In genomic region chr2:235601960-235602704, GRCh38 we compare ENCODE assay signal across 29 cellular contexts.
"Had no signal": no experiment of that assay in that cellular context is flagged by ENCODE, and none has a peak within 500 bp of the region (broad histone marks: within the 10 kb centered on the region; RNA-seq: fewer than 3 reads in every experiment).

No MANE protein-coding gene starts in this region.

- H3K27me3 Mint-ChIP-seq: activated CD8-positive, alpha-beta memory T cell treated with anti-CD3 and anti-CD28 coated beads, Interleukin-2, amount 10 ng/mL, durations not matched to agents 7 days and 5 days had no signal

- H3K4me1 ChIP-seq: colonic mucosa had no signal

- H3K27ac Mint-ChIP-seq: activated CD4-positive, alpha-beta T cell treated with anti-CD3 and anti-CD28 coated beads for 36 hours; activated CD8-positive, alpha-beta memory T cell treated with anti-CD3 and anti-CD28 coated beads, Interleukin-2, amount 10 ng/mL, durations not matched to agents 7 days and 5 days; activated CD8-positive, alpha-beta T cell treated with anti-CD3 and anti-CD28 coated beads, Interleukin-2, amount 10 ng/mL, durations not matched to agents 7 days and 5 days; activated naive CD4-positive, alpha-beta T cell treated with anti-CD3 and anti-CD28 coated beads, Interleukin-2, amount 50 U/mL, for 72 hours; activated T-cell treated with anti-CD3 and anti-CD28 coated beads, Interleukin-2, amount 50 U/mL, for 72 hours; naive B cell; nephron progenitor cell had no signal

- ATAC-seq: activated CD4-positive, alpha-beta T cell treated with anti-CD3 and anti-CD28 coated beads for 36 hours; activated CD8-positive, alpha-beta memory T cell treated with anti-CD3 and anti-CD28 coated beads, Interleukin-2, amount 10 ng/mL, durations not matched to agents 7 days and 5 days; activated CD8-positive, alpha-beta T cell treated with anti-CD3 and anti-CD28 coated beads, Interleukin-2, amount 10 ng/mL, durations not matched to agents 7 days and 5 days; activated T-cell treated with anti-CD3 and anti-CD28 coated beads, Interleukin-2, amount 50 U/mL, for 72 hours; body of pancreas; heart right ventricle; left ventricle myocardium superior; upper lobe of right lung had no signal

- H3K27ac ChIP-seq: adrenal gland, body of pancreas, cardiac muscle cell, colonic mucosa, epithelial cell of prostate, esophagus squamous epithelium, heart right ventricle, neutrophil, right atrium auricular region, spleen, suprapubic skin, tibial artery, upper lobe of right lung had no signal

- H3K4me3 Mint-ChIP-seq: activated CD4-positive, alpha-beta T cell treated with anti-CD3 and anti-CD28 coated beads for 36 hours; activated CD8-positive, alpha-beta memory T cell treated with anti-CD3 and anti-CD28 coated beads, Interleukin-2, amount 10 ng/mL, durations not matched to agents 7 days and 5 days; activated CD8-positive, alpha-beta T cell treated with anti-CD3 and anti-CD28 coated beads, Interleukin-2, amount 10 ng/mL, durations not matched to agents 7 days and 5 days; activated T-cell treated with anti-CD3 and anti-CD28 coated beads, Interleukin-2, amount 50 U/mL, for 72 hours; nephron progenitor cell had no signal

- H3K36me3 Mint-ChIP-seq: activated CD8-positive, alpha-beta memory T cell treated with anti-CD3 and anti-CD28 coated beads, Interleukin-2, amount 10 ng/mL, durations not matched to agents 7 days and 5 days had no signal

- H3K4me3 ChIP-seq: adrenal gland, body of pancreas, cardiac muscle cell, colonic mucosa, esophagus squamous epithelium, heart right ventricle, right atrium auricular region, spleen, suprapubic skin, tibial artery, upper lobe of right lung had no signal

- H3K4me1 Mint-ChIP-seq: activated CD4-positive, alpha-beta T cell treated with anti-CD3 and anti-CD28 coated beads for 36 hours; activated CD8-positive, alpha-beta memory T cell treated with anti-CD3 and anti-CD28 coated beads, Interleukin-2, amount 10 ng/mL, durations not matched to agents 7 days and 5 days; naive B cell had no signal

- H3K27me3 ChIP-seq: adrenal gland, body of pancreas, cardiac muscle cell, colonic mucosa, esophagus squamous epithelium, heart right ventricle, neutrophil, right atrium auricular region, suprapubic skin, tibial artery, upper lobe of right lung had no signal

- DNase-seq: activated CD4-positive, CD25-positive, alpha-beta regulatory T cell; activated CD8-positive, alpha-beta memory T cell treated with anti-CD3 and anti-CD28 coated beads, Interleukin-2, amount 10 ng/mL, durations not matched to agents 7 days and 5 days; activated CD8-positive, alpha-beta T cell treated with anti-CD3 and anti-CD28 coated beads, Interleukin-2, amount 10 ng/mL, durations not matched to agents 7 days and 5 days; activated naive CD4-positive, alpha-beta T cell; activated T-cell treated with anti-CD3 and anti-CD28 coated beads for 4 hours; activated T-cell treated with anti-CD3 and anti-CD28 coated beads, Interleukin-2, amount 50 U/mL, for 72 hours; adrenal gland; cerebellar nuclear complex; colonic mucosa; effector CD8-positive, alpha-beta T cell; esophagus squamous epithelium; foreskin melanocyte; heart right ventricle; left ventricle myocardium superior; naive B cell; nephron progenitor cell; spleen; stimulated activated naive CD4-positive, alpha-beta T cell; tibial artery; upper lobe of right lung had no signal

- H3K9me3 ChIP-seq: adrenal gland, body of pancreas, colonic mucosa, esophagus squamous epithelium, heart right ventricle, neutrophil, right atrium auricular region, suprapubic skin, tibial artery, upper lobe of right lung had no signal

- FAIRE-seq: endometrium had no signal

- H3K36me3 ChIP-seq: adrenal gland, cardiac muscle cell, colonic mucosa, esophagus squamous epithelium, heart right ventricle, neutrophil, right atrium auricular region, spleen, suprapubic skin, tibial artery, upper lobe of right lung had no signal
